16 cellular contexts compared by ENCODE assay signal in the genomic region with DNA sequence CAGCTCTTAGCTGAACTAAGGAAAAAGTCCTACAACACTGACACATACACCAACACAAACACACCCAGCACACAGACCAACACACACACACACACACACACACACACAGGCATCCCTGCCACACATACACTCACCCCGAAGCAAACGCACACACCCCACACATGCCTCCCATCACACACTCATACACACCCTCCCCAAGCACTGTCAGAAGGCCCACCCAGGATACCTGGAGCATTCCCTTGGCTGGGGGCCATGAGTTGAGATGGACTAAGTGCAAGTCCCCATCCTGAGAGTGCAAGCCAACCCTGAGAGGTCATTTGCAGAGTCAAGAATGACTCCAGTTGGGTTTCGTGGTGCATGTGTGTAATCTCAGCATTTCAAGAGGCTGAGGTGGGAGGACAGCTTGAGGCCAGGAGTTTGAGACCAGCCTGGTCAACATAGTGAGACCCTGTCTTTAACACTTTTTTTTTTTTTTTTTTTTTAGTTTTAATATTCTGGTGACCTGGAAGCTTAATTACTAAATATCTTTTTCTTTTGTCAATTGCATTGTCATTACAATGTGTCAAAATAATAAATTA.
A peak's percentile ranks its signal among the peaks of the same experiment; 100 is the strongest.
DNase-seq lines count a peak whose midpoint lies in the region; ATAC-seq and TF ChIP-seq lines count a peak whose summit lies in the region.
"Had no signal": no experiment of that assay in that cellular context is flagged by ENCODE, and none has a peak within 500 bp of the region (broad histone marks: within the 10 kb centered on the region; RNA-seq: fewer than 3 reads in every experiment).

No MANE protein-coding gene starts in this region.

- H3K9me3 ChIP-seq in BLaER1: peaks cover 12% of the 10 kb centered on the region; the same call in 1 of the 2 replicates
- H3K9me3 ChIP-seq in HEK293 (ENCODE audit: control insufficient read depth, insufficient read depth, low read depth, low read length): no peaks in the 10 kb centered on the region
- no peaks in the 10 kb centered on the region for H3K9me3 ChIP-seq in trophoblast cell (ENCODE audit: insufficient read depth, low read depth, low read length)
- H3K9me3 ChIP-seq: MG63 had no signal

- H2AK5ac ChIP-seq in trophoblast cell (ENCODE audit: low read length): peak overlapping the region; percentile 1

- H3K36me3 ChIP-seq in BLaER1 (no peaks in the 10 kb centered on the region), HEK293 (ENCODE audit: control insufficient read depth in 2 of 2, insufficient read depth in 1 of 2, low read length in 2 of 2) (no peaks in the 10 kb centered on the region), trophoblast cell (ENCODE audit: control insufficient read depth in 1 of 2, insufficient read depth in 2 of 2, low read length in 2 of 2) (no peaks in the 10 kb centered on the region)
- H3K36me3 ChIP-seq: MG63 had no signal

- no peak for TF ChIP-seq CTCF in HEK293 (tag by site-specific recombination; IDR thresholded peaks at IDR 0.05)

- H4K8ac ChIP-seq in trophoblast cell (ENCODE audit: low read depth, low read length): no peak overlapping the region

- H3K79me2 ChIP-seq in trophoblast cell (ENCODE audit: control insufficient read depth, insufficient read depth, low read length, poor library complexity): peaks cover 2% of the 10 kb centered on the region

- no peak overlapping the region for H3K4ac ChIP-seq in trophoblast cell (ENCODE audit: low read depth, low read length)

- H3K4me1 ChIP-seq in BLaER1 (peaks cover 22% of the 10 kb centered on the region), HEK293 (ENCODE audit: control insufficient read depth, insufficient read depth, low read length) (no peaks in the 10 kb centered on the region), trophoblast cell (ENCODE audit: control insufficient read depth in 1 of 2, insufficient read depth in 2 of 2, low read length in 2 of 2) (peaks cover 5 to 17% of the 10 kb centered on the region in 2 experiments)

- WGBS in trophoblast cell (ENCODE audit: extremely low coverage, insufficient coverage, insufficient read length): no CpG with 5 or more reads among the region's 3 CpGs

- no peak overlapping the region for H2AFZ ChIP-seq in trophoblast cell (ENCODE audit: insufficient read depth, low read length, poor library complexity)

- peaks cover 15% of the 10 kb centered on the region for H3K79me1 ChIP-seq in trophoblast cell (ENCODE audit: low read length)

- H4K91ac ChIP-seq in trophoblast cell (ENCODE audit: low read depth, low read length): peak overlapping the region; percentile 41

- no peaks in the 10 kb centered on the region for H4K20me1 ChIP-seq in BLaER1

- POLR2A ChIA-PET in HEK293 (lab: Yijun Ruan, JAX): no interaction called here

- peak overlapping the region; percentile 20 for H2BK12ac ChIP-seq in trophoblast cell (ENCODE audit: low read length)

- H2BK5ac ChIP-seq in trophoblast cell (ENCODE audit: low read depth, low read length, poor library complexity): no peak overlapping the region

- H3K14ac ChIP-seq in trophoblast cell (ENCODE audit: low read length): peak overlapping the region; percentile 54

- H4K12ac ChIP-seq in trophoblast cell (ENCODE audit: low read depth, low read length): no peak overlapping the region

- DNase-seq in islet precursor cell (peak; percentile 42), trophoblast cell (no peak), T-helper 9 cell (no peak), NCI-H526 (lab: John Stamatoyannopoulos, UW) (no peak)
- DNase-seq: CD4-positive, CD25-positive, alpha-beta regulatory T cell; EL; Karpas-422; MG63; NCI-H1092; NCI-H146; NCI-H2081; NCI-H510A had no signal

- H3K9ac ChIP-seq in BLaER1 (no peak overlapping the region), trophoblast cell (ENCODE audit: low read length) (no peak overlapping the region)

- CTCF ChIA-PET in HEK293 (lab: Yijun Ruan, JAX): interaction anchor here (0.6 to 1.4 kb wide), 2 partner anchors 10 to 74 kb away, joined by 5 read pairs; no protein-coding TSS in a partner anchor

- no peaks in the 10 kb centered on the region for H3K27me3 ChIP-seq in BLaER1
- H3K27me3 ChIP-seq in trophoblast cell (ENCODE audit: insufficient read depth, low read length): no peaks in the 10 kb centered on the region
- H3K27me3 ChIP-seq: MG63 had no signal

- peak overlapping the region; percentile 1 for H3K18ac ChIP-seq in trophoblast cell (ENCODE audit: low read length)

- no peak for ATAC-seq in HG02763 (IDR thresholded peaks at IDR 0.05; ENCODE audit: unreplicated experiment)
- no peak for ATAC-seq in HG02571 (IDR thresholded peaks at IDR 0.05; ENCODE audit: unreplicated experiment)

- no peak overlapping the region for H3K27ac ChIP-seq in BLaER1
- no peak overlapping the region for H3K27ac ChIP-seq in HEK293 (ENCODE audit: extremely low read depth, low read depth, low read length)
- H3K27ac ChIP-seq in trophoblast cell (ENCODE audit: low read depth, low read length): no peak overlapping the region

- H3K4me3 ChIP-seq in BLaER1: no peak overlapping the region
- no peak overlapping the region for H3K4me3 ChIP-seq in HEK293 (ENCODE audit: low read depth, low read length)
- no peak overlapping the region for H3K4me3 ChIP-seq in trophoblast cell (ENCODE audit: low read depth, low read length)
- H3K4me3 ChIP-seq: MG63 had no signal

- H2BK120ac ChIP-seq in trophoblast cell (ENCODE audit: insufficient read depth, low read length, poor library complexity): peak overlapping the region; percentile 1

- peak overlapping the region; percentile 75 for H3K4me2 ChIP-seq in BLaER1
- no peak overlapping the region for H3K4me2 ChIP-seq in trophoblast cell (ENCODE audit: low read length)

- H3K23ac ChIP-seq in trophoblast cell (ENCODE audit: low read length): no peak overlapping the region

TF ChIP-seq in HEK293, 187 proteins besides CTCF, POLR2A, EP300 and RAD21 (continues in another document):
- TF ChIP-seq ZNF19 (tag by site-specific recombination; IDR thresholded peaks at IDR 0.05; ENCODE audit: low read depth): no peak
- peak; percentile 11; the same call in 1 of the 2 replicates for TF ChIP-seq KLF1 (tag by site-specific recombination; IDR thresholded peaks at IDR 0.05)
- no peak for TF ChIP-seq ZNF155 (tag by site-specific recombination; IDR thresholded peaks at IDR 0.05)
- no peak for TF ChIP-seq ZNF76 (tag by site-specific recombination; IDR thresholded peaks at IDR 0.05; ENCODE audit: borderline replicate concordance, low read depth)
- no peak for TF ChIP-seq ZNF555 (tag by site-specific recombination; conservative IDR thresholded peaks at IDR 0.05)
- TF ChIP-seq MEIS1 (CRISPR knock-in tag; IDR thresholded peaks at IDR 0.05; ENCODE audit: borderline replicate concordance): no peak
- TF ChIP-seq ZNF792 (tag by site-specific recombination; IDR thresholded peaks at IDR 0.05): no peak
- no peak for TF ChIP-seq ZSCAN30 (tag by site-specific recombination; IDR thresholded peaks at IDR 0.05)
- no peak for TF ChIP-seq ZNF843 (tag by site-specific recombination; IDR thresholded peaks at IDR 0.05)
- TF ChIP-seq ZBTB48 (tag by site-specific recombination; IDR thresholded peaks at IDR 0.05): no peak
- TF ChIP-seq, protein P1, sequence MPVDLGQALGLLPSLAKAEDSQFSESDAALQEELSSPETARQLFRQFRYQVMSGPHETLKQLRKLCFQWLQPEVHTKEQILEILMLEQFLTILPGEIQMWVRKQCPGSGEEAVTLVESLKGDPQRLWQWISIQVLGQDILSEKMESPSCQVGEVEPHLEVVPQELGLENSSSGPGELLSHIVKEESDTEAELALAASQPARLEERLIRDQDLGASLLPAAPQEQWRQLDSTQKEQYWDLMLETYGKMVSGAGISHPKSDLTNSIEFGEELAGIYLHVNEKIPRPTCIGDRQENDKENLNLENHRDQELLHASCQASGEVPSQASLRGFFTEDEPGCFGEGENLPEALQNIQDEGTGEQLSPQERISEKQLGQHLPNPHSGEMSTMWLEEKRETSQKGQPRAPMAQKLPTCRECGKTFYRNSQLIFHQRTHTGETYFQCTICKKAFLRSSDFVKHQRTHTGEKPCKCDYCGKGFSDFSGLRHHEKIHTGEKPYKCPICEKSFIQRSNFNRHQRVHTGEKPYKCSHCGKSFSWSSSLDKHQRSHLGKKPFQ (tag by site-specific recombination; IDR thresholded peaks at IDR 0.05): no peak
- TF ChIP-seq, protein P2, sequence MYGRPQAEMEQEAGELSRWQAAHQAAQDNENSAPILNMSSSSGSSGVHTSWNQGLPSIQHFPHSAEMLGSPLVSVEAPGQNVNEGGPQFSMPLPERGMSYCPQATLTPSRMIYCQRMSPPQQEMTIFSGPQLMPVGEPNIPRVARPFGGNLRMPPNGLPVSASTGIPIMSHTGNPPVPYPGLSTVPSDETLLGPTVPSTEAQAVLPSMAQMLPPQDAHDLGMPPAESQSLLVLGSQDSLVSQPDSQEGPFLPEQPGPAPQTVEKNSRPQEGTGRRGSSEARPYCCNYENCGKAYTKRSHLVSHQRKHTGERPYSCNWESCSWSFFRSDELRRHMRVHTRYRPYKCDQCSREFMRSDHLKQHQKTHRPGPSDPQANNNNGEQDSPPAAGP (tag by site-specific recombination; IDR thresholded peaks at IDR 0.05): 0 out of 2 replicates have a peak, but pooled peaks have one; percentile 8
- no peak for TF ChIP-seq ZNF585B (tag by site-specific recombination; IDR thresholded peaks at IDR 0.05)
- TF ChIP-seq ZNF560 (tag by site-specific recombination; IDR thresholded peaks at IDR 0.05; ENCODE audit: borderline replicate concordance): no peak
